ENCODE assay signal across 2 cellular contexts in the genomic region with DNA sequence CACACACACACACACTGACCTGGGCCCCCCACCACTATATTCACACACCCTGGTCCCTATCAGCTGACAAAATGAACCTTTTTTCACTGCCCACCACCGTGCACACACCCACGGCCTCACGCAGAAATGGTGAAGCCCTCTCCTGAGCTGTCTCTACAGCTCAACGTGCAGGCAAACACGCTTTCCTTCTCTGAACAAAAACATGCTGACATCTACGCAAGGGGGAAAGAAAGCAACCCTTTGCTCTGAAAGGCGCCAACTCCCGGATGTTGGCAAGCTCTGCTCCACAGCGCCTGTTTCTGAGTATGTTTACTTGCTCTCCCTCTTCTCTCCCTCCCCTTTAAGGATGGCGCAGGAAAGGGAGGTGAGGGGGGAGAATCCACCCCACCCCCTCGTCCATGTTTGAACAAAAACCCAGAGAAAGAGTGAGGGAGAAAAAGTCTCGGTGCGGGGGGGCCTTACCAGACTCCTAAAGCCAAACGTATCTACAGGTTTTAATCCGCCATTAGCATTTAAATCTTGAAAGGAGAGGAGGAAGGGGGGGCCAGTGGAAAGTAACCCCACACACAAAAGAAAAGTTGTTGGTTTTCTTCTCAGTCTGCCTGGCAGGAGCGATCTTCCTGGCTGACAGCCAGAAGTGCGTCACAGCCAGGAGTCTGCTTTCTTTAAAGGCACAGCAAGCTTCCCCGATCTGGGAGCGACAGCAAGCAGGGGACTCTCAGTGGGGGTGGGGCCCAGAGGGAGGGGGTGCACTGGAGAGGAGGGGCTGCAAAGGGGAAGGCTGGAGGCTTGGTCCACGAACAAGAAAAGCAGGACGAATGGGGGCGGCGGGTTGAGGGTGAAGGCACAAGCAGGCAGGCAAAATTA.
TF ChIP-seq lines count a peak whose summit lies in the region.

No MANE protein-coding gene starts in this region.

TF ChIP-seq in IMR-90, 13 proteins besides CTCF, POLR2A, EP300 and RAD21:
- TF ChIP-seq MAFK (IDR thresholded peaks at IDR 0.05; ENCODE audit: low read depth, low read length) (peak; percentile 41; the same call in 1 of the 2 replicates), SMC3 (IDR thresholded peaks at IDR 0.05; ENCODE audit: low read depth, low read length) (peak; percentile 18; the same call in 1 of the 2 replicates), MAZ (IDR thresholded peaks at IDR 0.05; ENCODE audit: borderline replicate concordance, low read depth, low read length) (peak; percentile 94), FOS (IDR thresholded peaks at IDR 0.05; ENCODE audit: low read depth, low read length) (no peak), CEBPB (IDR thresholded peaks at IDR 0.05; ENCODE audit: low read depth, low read length) (no peak), MXI1 (IDR thresholded peaks at IDR 0.05; ENCODE audit: borderline replicate concordance, low read depth, low read length) (peak; percentile 88; the same call in 1 of the 2 replicates)
- TF ChIP-seq, protein P1, sequence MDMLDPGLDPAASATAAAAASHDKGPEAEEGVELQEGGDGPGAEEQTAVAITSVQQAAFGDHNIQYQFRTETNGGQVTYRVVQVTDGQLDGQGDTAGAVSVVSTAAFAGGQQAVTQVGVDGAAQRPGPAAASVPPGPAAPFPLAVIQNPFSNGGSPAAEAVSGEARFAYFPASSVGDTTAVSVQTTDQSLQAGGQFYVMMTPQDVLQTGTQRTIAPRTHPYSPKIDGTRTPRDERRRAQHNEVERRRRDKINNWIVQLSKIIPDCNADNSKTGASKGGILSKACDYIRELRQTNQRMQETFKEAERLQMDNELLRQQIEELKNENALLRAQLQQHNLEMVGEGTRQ (IDR thresholded peaks at IDR 0.05; ENCODE audit: low read depth, low read length), result no peak; the same call in 1 of the 2 replicates
TF ChIP-seq in IMR-90: peak in this region for 4.

TF ChIP-seq in neural cell, 6 proteins besides CTCF, POLR2A, EP300 and RAD21:
- TF ChIP-seq POLR2AphosphoS5 (IDR thresholded peaks at IDR 0.05) (peak; percentile 73), MXI1 (conservative IDR thresholded peaks at IDR 0.05; ENCODE audit: poor library complexity, severe bottlenecking) (peak; percentile 94), SMC3 (conservative IDR thresholded peaks at IDR 0.05; ENCODE audit: poor library complexity) (peak; percentile 33), EZH2 (IDR thresholded peaks at IDR 0.05; ENCODE audit: borderline replicate concordance, insufficient read depth, low read length, poor library complexity, severe bottlenecking) (no peak), TAF1 (IDR thresholded peaks at IDR 0.05; ENCODE audit: low read depth) (peak; percentile 87)
- TF ChIP-seq, protein P2, sequence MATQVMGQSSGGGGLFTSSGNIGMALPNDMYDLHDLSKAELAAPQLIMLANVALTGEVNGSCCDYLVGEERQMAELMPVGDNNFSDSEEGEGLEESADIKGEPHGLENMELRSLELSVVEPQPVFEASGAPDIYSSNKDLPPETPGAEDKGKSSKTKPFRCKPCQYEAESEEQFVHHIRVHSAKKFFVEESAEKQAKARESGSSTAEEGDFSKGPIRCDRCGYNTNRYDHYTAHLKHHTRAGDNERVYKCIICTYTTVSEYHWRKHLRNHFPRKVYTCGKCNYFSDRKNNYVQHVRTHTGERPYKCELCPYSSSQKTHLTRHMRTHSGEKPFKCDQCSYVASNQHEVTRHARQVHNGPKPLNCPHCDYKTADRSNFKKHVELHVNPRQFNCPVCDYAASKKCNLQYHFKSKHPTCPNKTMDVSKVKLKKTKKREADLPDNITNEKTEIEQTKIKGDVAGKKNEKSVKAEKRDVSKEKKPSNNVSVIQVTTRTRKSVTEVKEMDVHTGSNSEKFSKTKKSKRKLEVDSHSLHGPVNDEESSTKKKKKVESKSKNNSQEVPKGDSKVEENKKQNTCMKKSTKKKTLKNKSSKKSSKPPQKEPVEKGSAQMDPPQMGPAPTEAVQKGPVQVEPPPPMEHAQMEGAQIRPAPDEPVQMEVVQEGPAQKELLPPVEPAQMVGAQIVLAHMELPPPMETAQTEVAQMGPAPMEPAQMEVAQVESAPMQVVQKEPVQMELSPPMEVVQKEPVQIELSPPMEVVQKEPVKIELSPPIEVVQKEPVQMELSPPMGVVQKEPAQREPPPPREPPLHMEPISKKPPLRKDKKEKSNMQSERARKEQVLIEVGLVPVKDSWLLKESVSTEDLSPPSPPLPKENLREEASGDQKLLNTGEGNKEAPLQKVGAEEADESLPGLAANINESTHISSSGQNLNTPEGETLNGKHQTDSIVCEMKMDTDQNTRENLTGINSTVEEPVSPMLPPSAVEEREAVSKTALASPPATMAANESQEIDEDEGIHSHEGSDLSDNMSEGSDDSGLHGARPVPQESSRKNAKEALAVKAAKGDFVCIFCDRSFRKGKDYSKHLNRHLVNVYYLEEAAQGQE (IDR thresholded peaks at IDR 0.05; ENCODE audit: borderline replicate concordance), result no peak
TF ChIP-seq in neural cell: peak in this region for 4.
